Comparison of ENCODE assay signal across 17 cellular contexts in genomic region chr21:41511858-41512257, GRCh38. TPM values are rescaled to one million over a fixed set of nuclear protein-coding genes. Genes with fewer than 3 reads are reported as not detected.
DNase-seq lines count a peak whose midpoint lies in the region.
"Had no signal": no experiment of that assay in that cellular context is flagged by ENCODE, and none has a peak within 500 bp of the region (broad histone marks: within the 10 kb centered on the region; RNA-seq: fewer than 3 reads in every experiment).

No MANE protein-coding gene starts in this region.

- H3K27me3 Mint-ChIP-seq in activated T-helper 1 cell treated with anti-CD3 and anti-CD28 coated beads, Interleukin-12 subunit alpha, Interleukin-12 subunit beta, Interleukin-2, Interleukin-4 antibody, amounts not matched to agents 30 ng/mL and 10 ng/mL and 1 ng/mL, durations not matched to agents 14 hours and 24 hours and 36 hours (ENCODE audit: insufficient read depth): peaks cover 18% of the 10 kb centered on the region

- H3K4me3 Mint-ChIP-seq in activated T-helper 1 cell treated with anti-CD3 and anti-CD28 coated beads, Interleukin-12 subunit alpha, Interleukin-12 subunit beta, Interleukin-2, Interleukin-4 antibody, amounts not matched to agents 30 ng/mL and 10 ng/mL and 1 ng/mL, durations not matched to agents 14 hours and 24 hours and 36 hours: no peak overlapping the region
- H3K4me3 Mint-ChIP-seq: CD4-positive, alpha-beta T cell had no signal

- H3K36me3 Mint-ChIP-seq in activated T-helper 1 cell treated with anti-CD3 and anti-CD28 coated beads, Interleukin-12 subunit alpha, Interleukin-12 subunit beta, Interleukin-2, Interleukin-4 antibody, amounts not matched to agents 30 ng/mL and 10 ng/mL and 1 ng/mL, durations not matched to agents 14 hours and 24 hours and 36 hours (ENCODE audit: low read depth): no peaks in the 10 kb centered on the region

- DNase-seq in COLO668 (lab: John Stamatoyannopoulos, UW; ENCODE audit: unreplicated experiment) (peak; percentile 25), HT-29 (ENCODE audit: low spot score) (peak; percentile 44), SW480 (ENCODE audit: low spot score) (peak; percentile 56), left kidney (ENCODE audit: low read depth, low spot score) (peak; percentile 94), AG08396 (ENCODE audit: low spot score) (no peak), NOMO-1 treated with dmso at 0.1 percent for 144 hours (lab: John Stamatoyannopoulos, UW; ENCODE audit: unreplicated experiment) (no peak), NCI-H2081 (lab: John Stamatoyannopoulos, UW) (no peak)
- DNase-seq in activated T-helper 1 cell treated with anti-CD3 and anti-CD28 coated beads, Interleukin-12 subunit alpha, Interleukin-12 subunit beta, Interleukin-2, Interleukin-4 antibody, amounts not matched to agents 30 ng/mL and 10 ng/mL and 1 ng/mL, durations not matched to agents 14 hours and 24 hours and 36 hours (ENCODE audit: low spot score): no peak
- DNase-seq: CD4-positive, alpha-beta T cell; DMS79; KBM-7; MV-4-11; NCI-H187; NCI-H226; NK-92 treated with Interleukin-12 subunit alpha and Interleukin-12 subunit beta, amount 100 ng/mL, for 24 hours; SHP77 had no signal

- intact Hi-C loops in activated T-helper 1 cell treated with anti-CD3 and anti-CD28 coated beads, Interleukin-12 subunit alpha, Interleukin-12 subunit beta, Interleukin-2, Interleukin-4 antibody, amounts not matched to agents 30 ng/mL and 10 ng/mL and 1 ng/mL, durations not matched to agents 14 hours and 24 hours and 36 hours (cut with micrococcal nuclease): no loop called here

- no peaks in the 10 kb centered on the region for H3K4me1 Mint-ChIP-seq in activated T-helper 1 cell treated with anti-CD3 and anti-CD28 coated beads, Interleukin-12 subunit alpha, Interleukin-12 subunit beta, Interleukin-2, Interleukin-4 antibody, amounts not matched to agents 30 ng/mL and 10 ng/mL and 1 ng/mL, durations not matched to agents 14 hours and 24 hours and 36 hours (ENCODE audit: low read depth)

- no peak overlapping the region for H3K27ac Mint-ChIP-seq in activated T-helper 1 cell treated with anti-CD3 and anti-CD28 coated beads, Interleukin-12 subunit alpha, Interleukin-12 subunit beta, Interleukin-2, Interleukin-4 antibody, amounts not matched to agents 30 ng/mL and 10 ng/mL and 1 ng/mL, durations not matched to agents 14 hours and 24 hours and 36 hours
- H3K27ac Mint-ChIP-seq: CD4-positive, alpha-beta T cell had no signal

- H3K9me3 Mint-ChIP-seq in activated T-helper 1 cell treated with anti-CD3 and anti-CD28 coated beads, Interleukin-12 subunit alpha, Interleukin-12 subunit beta, Interleukin-2, Interleukin-4 antibody, amounts not matched to agents 30 ng/mL and 10 ng/mL and 1 ng/mL, durations not matched to agents 14 hours and 24 hours and 36 hours: no peaks in the 10 kb centered on the region
- H3K9me3 Mint-ChIP-seq: CD4-positive, alpha-beta T cell had no signal

RNA-seq across cellular contexts. Expression of gene TMPRSS2, which starts 3.9 kb away (rescaled TPM):
- 28.4 and 34.5 TPM in 2 replicates for total RNA-seq in HT-29 (2014; rRNA removed; shearing (Covaris generic))
- total RNA-seq in activated T-helper 1 cell treated with anti-CD3 and anti-CD28 coated beads, Interleukin-12 subunit alpha, Interleukin-12 subunit beta, Interleukin-2, Interleukin-4 antibody, amounts not matched to agents 30 ng/mL and 10 ng/mL and 1 ng/mL, durations not matched to agents 14 hours and 24 hours and 36 hours: not detected in 2 replicates
- total RNA-seq: CD4-positive, alpha-beta T cell; RPMI7951 had no signal

Comparison
In these comparisons a context has a peak if more than half of its experiments do, and no peak if none do; other contexts are left out.
1. DNase-seq: peak in COLO668 (single experiment), HT-29 (single experiment), SW480 (single experiment) and left kidney (single experiment); none in AG08396 (single experiment), NOMO-1 treated with dmso at 0.1 percent for 144 hours (single experiment), NCI-H2081 (0 of 2) and activated T-helper 1 cell treated with anti-CD3 and anti-CD28 coated beads, Interleukin-12 subunit alpha, Interleukin-12 subunit beta, Interleukin-2, Interleukin-4 antibody, amounts not matched to agents 30 ng/mL and 10 ng/mL and 1 ng/mL, durations not matched to agents 14 hours and 24 hours and 36 hours (single experiment).
2. RNA of gene TMPRSS2, which starts 3.9 kb away (total RNA-seq): 28.4 to 34.5 TPM in HT-29; not detected in activated T-helper 1 cell treated with anti-CD3 and anti-CD28 coated beads, Interleukin-12 subunit alpha, Interleukin-12 subunit beta, Interleukin-2, Interleukin-4 antibody, amounts not matched to agents 30 ng/mL and 10 ng/mL and 1 ng/mL, durations not matched to agents 14 hours and 24 hours and 36 hours; every median in the first group is over 10 times any median in the second.